Comparison of ENCODE assay signal across 9 cellular contexts in genomic region chrX:154097003-154097596, GRCh38. TPM values are rescaled to one million over a fixed set of nuclear protein-coding genes. Genes with fewer than 3 reads are reported as not detected.
DNase-seq lines count a peak whose midpoint lies in the region; ATAC-seq and TF ChIP-seq lines count a peak whose summit lies in the region.
"Had no signal": no experiment of that assay in that cellular context is flagged by ENCODE, and none has a peak within 500 bp of the region (broad histone marks: within the 10 kb centered on the region; RNA-seq: fewer than 3 reads in every experiment).

No MANE protein-coding gene starts in this region.

- TF ChIP-seq CTCF in fibroblast of villous mesenchyme (IDR thresholded peaks at IDR 0.05; ENCODE audit: insufficient read depth, low read depth, low read length): no peak
- TF ChIP-seq CTCF in neural crest cell (conservative IDR thresholded peaks at IDR 0.05): no peak

- H3K4me1 Mint-ChIP-seq in neural crest cell: peaks cover 47% of the 10 kb centered on the region

- peaks cover 2% of the 10 kb centered on the region for H3K36me3 Mint-ChIP-seq in neural crest cell (ENCODE audit: low read depth)

- peak; percentile 26 for ATAC-seq in GM19463 (IDR thresholded peaks at IDR 0.05; ENCODE audit: unreplicated experiment)

- peak overlapping the region; percentile 86 for H3K4me3 Mint-ChIP-seq in neural crest cell

- no peak overlapping the region for H3K27ac Mint-ChIP-seq in neural crest cell (ENCODE audit: unreplicated experiment)

- H3K27me3 Mint-ChIP-seq in neural crest cell (ENCODE audit: low read depth): no peaks in the 10 kb centered on the region

- peak; percentile 31 for DNase-seq in CMK (ENCODE audit: low read depth)
- DNase-seq in HS-5 (ENCODE audit: low read depth): peak; percentile 2
- DNase-seq in RKO (ENCODE audit: low spot score): peak; percentile 63
- peak; percentile 63 for DNase-seq in activated gamma-delta T cell (lab: John Stamatoyannopoulos, UW)
- peak; percentile 65 for DNase-seq in fibroblast of villous mesenchyme (ENCODE audit: low read depth)
- peak; percentile 55 for DNase-seq in neural crest cell (ENCODE audit: low read depth, low spot score)
- peak; percentile 37 for DNase-seq in stromal cell of bone marrow (ENCODE audit: low read depth)

- H3K9me3 Mint-ChIP-seq in neural crest cell: peaks cover 6% of the 10 kb centered on the region

- peak overlapping the region; percentile 74 for H3K4me3 ChIP-seq in fibroblast of villous mesenchyme (ENCODE audit: low read depth, low read length)

RNA-seq across cellular contexts. Expression of gene MECP2, which starts 0.4 kb away (rescaled TPM):
- total RNA-seq in fibroblast of villous mesenchyme: 25.1 and 28.5 TPM in 2 replicates
- 49.1 and 51.0 TPM in 2 replicates for total RNA-seq in neural crest cell

RNA-seq across cellular contexts. Expression of gene OPN1LW, which starts 46.9 kb away (rescaled TPM):
- not detected in 2 replicates for total RNA-seq in fibroblast of villous mesenchyme
- total RNA-seq in neural crest cell: not detected in 2 replicates
- total RNA-seq: glomerular endothelial cell had no signal

Comparison
In these comparisons a context has a peak if more than half of its experiments do, and no peak if none do; other contexts are left out.
1. Peak in every context shown above with its lines: DNase-seq, ATAC-seq and H3K4me3 ChIP-seq.
2. DNase-seq: peak in every context shown above with its lines; median percentile 65 in fibroblast of villous mesenchyme; 63 in RKO; 63 in activated gamma-delta T cell; 55 in neural crest cell; 37 in stromal cell of bone marrow; 31 in CMK; 2 in HS-5.